Comparison of ENCODE assay signal across 8 cellular contexts in genomic region chr18:46917108-46917807, GRCh38. TPM values are rescaled to one million over a fixed set of nuclear protein-coding genes. Genes with fewer than 3 reads are reported as not detected.
A peak's percentile ranks its signal among the peaks of the same experiment; 100 is the strongest.
DNase-seq lines count a peak whose midpoint lies in the region; ATAC-seq and TF ChIP-seq lines count a peak whose summit lies in the region.

Gene KATNAL2, plus strand, starts transcription at chr18:46917602. Its CDS starts 29,271 bp downstream, at chr18:46946873.
Gene PIAS2, minus strand, starts transcription at chr18:46917507. Its CDS starts 162 bp downstream, at chr18:46917345.

- no peak within 1 kb of the TSS for H2AK5ac ChIP-seq in mesenchymal stem cell (ENCODE audit: low read length, severe bottlenecking)

- peak within 1 kb of the TSS; percentile 58 for H3K4me2 ChIP-seq in mesenchymal stem cell (ENCODE audit: low read length, poor library complexity, severe bottlenecking)

- H3K14ac ChIP-seq in mesenchymal stem cell (ENCODE audit: low read length in 2 of 2), result peak within 1 kb of the TSS in 1 of 2 experiments; percentile 99

- peaks cover 13% of the 10 kb centered on the region for H3K79me1 ChIP-seq in mesenchymal stem cell (replicated peaks; ENCODE audit: low read length, poor library complexity, severe bottlenecking)

- H3K4me3 ChIP-seq in effector memory CD4-positive, alpha-beta T cell (ENCODE audit: insufficient read depth, low read depth, low read length, poor library complexity, severe bottlenecking), result peak within 1 kb of the TSS; percentile 64
- H3K4me3 ChIP-seq in mesenchymal stem cell (ENCODE audit: insufficient read depth in 1 of 2, low read depth in 1 of 2, low read length in 2 of 2), result peak within 1 kb of the TSS; percentile 86 to 97

- peak within 1 kb of the TSS; percentile 97 to 100 for H3K18ac ChIP-seq in mesenchymal stem cell (ENCODE audit: low read depth in 1 of 2, low read length in 2 of 2)

- H2BK15ac ChIP-seq in mesenchymal stem cell (ENCODE audit: low read depth, poor library complexity, severe bottlenecking), result peak within 1 kb of the TSS; percentile 97

- peak within 1 kb of the TSS; percentile 98 for H4K91ac ChIP-seq in mesenchymal stem cell (ENCODE audit: low read length)

- H3K9ac ChIP-seq in mesenchymal stem cell (ENCODE audit: low read length), result peak within 1 kb of the TSS; percentile 89

- H3K4ac ChIP-seq in mesenchymal stem cell (ENCODE audit: low read depth in 1 of 2, low read length in 2 of 2), result peak within 1 kb of the TSS; percentile 46 to 98

- peak within 1 kb of the TSS; percentile 33 for H2BK5ac ChIP-seq in mesenchymal stem cell (ENCODE audit: low read depth, low read length, poor library complexity, severe bottlenecking)

- TF ChIP-seq CTCF in CD14-positive monocyte (IDR thresholded peaks at IDR 0.05), result no peak

- H2BK12ac ChIP-seq in mesenchymal stem cell (ENCODE audit: low read length in 2 of 2), result peak within 1 kb of the TSS in 1 of 2 experiments; percentile 72

- H3K9me3 Mint-ChIP-seq in CD14-positive monocyte, result peaks cover 0 to 1% (median 0%) of the 10 kb centered on the region in 7 donors

- peaks cover 0 to 10% (median 0%) of the 10 kb centered on the region in 3 donors for H3K27me3 Mint-ChIP-seq in CD14-positive monocyte (ENCODE audit: low read depth in 3 of 3)

- H2BK120ac ChIP-seq in mesenchymal stem cell (ENCODE audit: low read depth, low read length), result peak within 1 kb of the TSS; percentile 93

- H3K36me3 ChIP-seq in effector memory CD4-positive, alpha-beta T cell (ENCODE audit: control insufficient read depth, insufficient read depth, low read length), result no peaks in the 10 kb centered on the region
- H3K36me3 ChIP-seq in mesenchymal stem cell (ENCODE audit: control insufficient read depth in 1 of 2, insufficient read depth in 2 of 2, low read depth in 1 of 2, low read length in 2 of 2), result no peaks in the 10 kb centered on the region

- H3K4me1 Mint-ChIP-seq in CD14-positive monocyte, result peaks cover 40% of the 10 kb centered on the region

- peak within 1 kb of the TSS; percentile 90 for H2AFZ ChIP-seq in mesenchymal stem cell (ENCODE audit: low read depth, low read length)

- WGBS in mesenchymal stem cell, result 0% methylated on average over 80 of the region's 107 CpGs

- H3K36me3 Mint-ChIP-seq in CD14-positive monocyte, result no peaks in the 10 kb centered on the region

- H4K8ac ChIP-seq in mesenchymal stem cell (ENCODE audit: low read length), result peak within 1 kb of the TSS; percentile 98

- peak within 1 kb of the TSS; percentile 89 to 94 for H3K4me3 Mint-ChIP-seq in CD14-positive monocyte

- intact Hi-C loops in CD14-positive monocyte (cut with micrococcal nuclease), result no loop called here

- peak; percentile 72 for ATAC-seq in HG03442 (IDR thresholded peaks at IDR 0.05; ENCODE audit: unreplicated experiment)

- H3K27ac Mint-ChIP-seq in CD14-positive monocyte, result peak within 1 kb of the TSS; percentile 67 to 85 (median 79)

- no peaks in the 10 kb centered on the region for H3K27me3 ChIP-seq in effector memory CD4-positive, alpha-beta T cell (replicated peaks; ENCODE audit: control insufficient read depth, insufficient read depth, low read length, poor library complexity, severe bottlenecking)
- no peaks in the 10 kb centered on the region for H3K27me3 ChIP-seq in mesenchymal stem cell (ENCODE audit: control insufficient read depth in 1 of 2, insufficient read depth in 1 of 2, low read length in 2 of 2)

- H3K9me3 ChIP-seq in effector memory CD4-positive, alpha-beta T cell (ENCODE audit: control insufficient read depth, low read length), result no peaks in the 10 kb centered on the region
- no peaks in the 10 kb centered on the region for H3K9me3 ChIP-seq in mesenchymal stem cell (ENCODE audit: control insufficient read depth, low read length)

- H3K27ac ChIP-seq in effector memory CD4-positive, alpha-beta T cell (ENCODE audit: insufficient read depth, low read length, poor library complexity, severe bottlenecking), result peak within 1 kb of the TSS; percentile 49
- peak within 1 kb of the TSS; percentile 1 for H3K27ac ChIP-seq in mesenchymal stem cell (ENCODE audit: low read length, poor library complexity, severe bottlenecking)

- peak within 1 kb of the TSS in 1 of 2 experiments; percentile 98 for H3K23ac ChIP-seq in mesenchymal stem cell (ENCODE audit: low read length in 2 of 2)

- no peaks in the 10 kb centered on the region for H3K4me1 ChIP-seq in effector memory CD4-positive, alpha-beta T cell (ENCODE audit: control insufficient read depth, insufficient read depth, low read length, poor library complexity, severe bottlenecking)
- H3K4me1 ChIP-seq in mesenchymal stem cell (ENCODE audit: control insufficient read depth, insufficient read depth, low read depth, low read length), result peaks cover 4% of the 10 kb centered on the region

- DNase-seq in CD14-positive monocyte (ENCODE audit: low spot score) (peak; percentile 55), GM19240 (ENCODE audit: insufficient read length, low spot score) (peak; percentile 41), NCI-H774 (lab: John Stamatoyannopoulos, UW) (peak; percentile 72), mesenchymal stem cell (peak; percentile 72)
- DNase-seq in activated CD8-positive, alpha-beta memory T cell treated with anti-CD3 and anti-CD28 coated beads for 24 hours, result peak; percentile 88
- peak; percentile 62 to 67 (median 62) for DNase-seq in effector memory CD4-positive, alpha-beta T cell
- DNase-seq in stimulated activated CD8-positive, alpha-beta memory T cell treated with anti-CD3 and anti-CD28 coated beads, Interleukin-12 subunit alpha, Interleukin-12 subunit beta, amount 100 ng/mL, for 24 hours (ENCODE audit: extremely low read depth), result peak; percentile 39

RNA-seq across cellular contexts. Expression of gene KATNAL2, which starts in this region (rescaled TPM):
- polyA plus RNA-seq in CD14-positive monocyte, result under 1 TPM in 1 of 2 donors, not detected in 1; 0.36 TPM
- polyA plus RNA-seq in mesenchymal stem cell (2013, experiment 1 of 2), result 2.8 TPM
- 2.2 TPM for polyA plus RNA-seq in mesenchymal stem cell (2013, experiment 2 of 2)

RNA-seq across cellular contexts. Expression of gene PIAS2, which starts in this region (rescaled TPM):
- 10 to 100 TPM in 1 of 2 donors, 1 to 10 TPM in 1; 9.9 to 13.2 TPM for polyA plus RNA-seq in CD14-positive monocyte
- 34.2 TPM for polyA plus RNA-seq in mesenchymal stem cell (2013, experiment 1 of 2)
- polyA plus RNA-seq in mesenchymal stem cell (2013, experiment 2 of 2), result 35.0 TPM

Comparison
In these comparisons a context has a peak if more than half of its experiments do, and no peak if none do; other contexts are left out.
1. Peak in every context shown above with its lines: DNase-seq, ATAC-seq, H3K4me3 ChIP-seq and H3K27ac ChIP-seq.